In the genomic region with DNA sequence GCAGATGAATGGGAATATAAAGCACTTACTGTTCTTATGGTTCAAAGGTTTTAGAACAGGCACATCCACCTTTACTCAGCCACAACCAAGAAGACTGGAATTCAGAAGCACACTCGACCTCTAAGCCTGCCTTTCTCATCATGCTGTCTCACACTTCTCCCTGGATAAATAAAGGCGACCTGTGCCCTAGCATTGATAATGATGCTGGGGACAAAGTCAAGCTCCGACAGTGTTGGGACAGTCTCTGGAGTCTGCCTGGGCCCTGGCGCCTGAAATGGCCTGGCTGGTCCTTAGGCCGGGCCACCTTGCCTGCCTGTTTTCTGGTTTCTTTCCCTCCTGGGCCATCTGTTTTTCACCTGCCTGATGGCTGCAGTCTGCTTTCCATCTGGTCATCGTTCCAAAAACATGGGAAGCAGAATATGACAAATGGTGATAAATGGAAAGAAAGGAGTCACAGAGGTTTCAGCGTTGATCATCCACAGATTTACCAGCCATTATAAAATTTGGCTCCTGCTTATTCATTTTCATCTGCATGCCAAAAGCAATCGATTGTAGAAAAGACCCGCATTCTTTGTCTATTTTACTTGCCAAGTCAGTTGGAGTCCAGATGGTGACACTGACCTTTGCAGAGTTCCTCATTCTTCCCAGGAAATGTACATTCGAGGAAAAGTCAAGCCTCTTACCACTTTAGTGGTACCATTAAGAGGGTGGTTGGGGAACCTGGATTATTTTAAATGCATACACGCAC, we compare ENCODE assay signal across 18 cellular contexts.
DNase-seq lines count a peak whose midpoint lies in the region; ATAC-seq, FAIRE-seq and TF ChIP-seq lines count a peak whose summit lies in the region.
"Had no signal": no experiment of that assay in that cellular context is flagged by ENCODE, and none has a peak within 500 bp of the region (broad histone marks: within the 10 kb centered on the region; RNA-seq: fewer than 3 reads in every experiment).

No MANE protein-coding gene starts in this region.

- intact Hi-C loops in left lung (cut with DNase I) = loop anchor here in 1 of 2 donors (5.0 kb wide), 1 partner anchor 192 kb away; no protein-coding TSS in a partner anchor

- H4K20me1 ChIP-seq in GM23338 (replicated peaks; ENCODE audit: insufficient read depth) (no peaks in the 10 kb centered on the region), astrocyte (ENCODE audit: insufficient read depth, low read length) (no peaks in the 10 kb centered on the region)

- ATAC-seq in GM23338 = no peak
- no peak for ATAC-seq in left lung
- no peak for ATAC-seq in HG03280 (IDR thresholded peaks at IDR 0.05; ENCODE audit: unreplicated experiment)
- ATAC-seq: gastrocnemius medialis, left lobe of liver had no signal

- no peaks in the 10 kb centered on the region for H3K27me3 ChIP-seq in GM23338 (ENCODE audit: insufficient read depth)
- no peaks in the 10 kb centered on the region for H3K27me3 ChIP-seq in astrocyte (ENCODE audit: insufficient read depth, low read length)
- no peaks in the 10 kb centered on the region for H3K27me3 ChIP-seq in left lung
- H3K27me3 ChIP-seq: gastrocnemius medialis, upper lobe of left lung had no signal

- no peaks in the 10 kb centered on the region for H3K79me2 ChIP-seq in GM23338 (replicated peaks; ENCODE audit: insufficient read depth)
- H3K79me2 ChIP-seq in astrocyte (ENCODE audit: insufficient read depth, low read length) = no peaks in the 10 kb centered on the region

- H3K27ac ChIP-seq in GM23338 (ENCODE audit: low read depth) = no peak overlapping the region
- no peak overlapping the region for H3K27ac ChIP-seq in astrocyte (ENCODE audit: low read depth, low read length)
- no peak overlapping the region for H3K27ac ChIP-seq in left lung
- H3K27ac ChIP-seq: gastrocnemius medialis, upper lobe of left lung had no signal

- no peaks in the 10 kb centered on the region for H3K9me2 ChIP-seq in GM23338 (ENCODE audit: insufficient read depth)

- DNase-seq in AG08395 (ENCODE audit: low spot score) (peak; percentile 21), GM23338 (ENCODE audit: low spot score) (no peak), astrocyte (ENCODE audit: low read depth) (peak; percentile 85), fibroblast of the aortic adventitia (ENCODE audit: low read depth) (peak; percentile 62), left lung (no peak), NCI-H1105 (lab: John Stamatoyannopoulos, UW) (no peak)
- no peak for DNase-seq in stimulated activated CD4-positive, alpha-beta T cell treated with anti-CD3 and anti-CD28 coated beads, Interleukin-4, amount 100 ng/mL, for 24 hours
- DNase-seq: amniotic stem cell; CD4-positive, alpha-beta memory T cell; gastrocnemius medialis; Karpas-422; NCI-H1048; nucleus accumbens; stimulated activated CD4-positive, alpha-beta T cell treated with anti-CD3 and anti-CD28 coated beads, Interleukin-2, amount 100 ng/mL, for 24 hours; upper lobe of left lung had no signal

- H3K9me3 Mint-ChIP-seq in GM23338 (no peaks in the 10 kb centered on the region), astrocyte (ENCODE audit: unreplicated experiment) (peaks cover under 1% of the 10 kb centered on the region)

- H3K27ac Mint-ChIP-seq in GM23338 (no peak overlapping the region), astrocyte (ENCODE audit: unreplicated experiment) (no peak overlapping the region)
- H3K27ac Mint-ChIP-seq: CD4-positive, alpha-beta memory T cell had no signal

- no peaks in the 10 kb centered on the region for H3F3A ChIP-seq in GM23338 (replicated peaks; ENCODE audit: low read depth)

- H3K4me1 ChIP-seq in GM23338 (ENCODE audit: insufficient read depth) = 0 out of 2 replicates have a peak, but pooled peaks cover 4% of the 10 kb centered on the region
- H3K4me1 ChIP-seq in astrocyte (ENCODE audit: insufficient read depth, low read length) = peaks cover 6% of the 10 kb centered on the region
- H3K4me1 ChIP-seq in left lung = peaks cover 4 to 6% of the 10 kb centered on the region in 2 donors
- H3K4me1 ChIP-seq: gastrocnemius medialis had no signal

- H2AFZ ChIP-seq in GM23338 (peak overlapping the region; percentile 87), astrocyte (ENCODE audit: low read depth, low read length) (no peak overlapping the region)

- no peak for FAIRE-seq in astrocyte (lab: Jason Lieb, UNC)
- FAIRE-seq: TTC549 had no signal

- no peak overlapping the region for H3K9ac ChIP-seq in astrocyte (ENCODE audit: low read length)

- H3K4me3 ChIP-seq in GM23338 (no peak overlapping the region), astrocyte (ENCODE audit: insufficient read depth, low read depth, low read length) (no peak overlapping the region), fibroblast of the aortic adventitia (ENCODE audit: low read depth, low read length) (no peak overlapping the region), left lung (no peak overlapping the region)
- H3K4me3 ChIP-seq: gastrocnemius medialis, upper lobe of left lung had no signal

- no peak overlapping the region for H3K4me2 ChIP-seq in GM23338
- H3K4me2 ChIP-seq in astrocyte (ENCODE audit: low read length) = peak overlapping the region; percentile 4

- TF ChIP-seq CTCF in GM23338 (conservative IDR thresholded peaks at IDR 0.05; ENCODE audit: low read depth in 2 of 2) (no peak), astrocyte (IDR thresholded peaks at IDR 0.05; ENCODE audit: insufficient read depth, low read depth, low read length) (no peak), fibroblast of the aortic adventitia (IDR thresholded peaks at IDR 0.05; ENCODE audit: insufficient read depth, low read length) (no peak), left lung (IDR thresholded peaks at IDR 0.05) (no peak)

- H3K9me3 ChIP-seq in astrocyte (ENCODE audit: insufficient read depth, low read depth, low read length) (no peaks in the 10 kb centered on the region), left lung (no peaks in the 10 kb centered on the region)
- H3K9me3 ChIP-seq: gastrocnemius medialis, upper lobe of left lung had no signal

- H3K36me3 Mint-ChIP-seq in GM23338 (ENCODE audit: low read depth) = no peaks in the 10 kb centered on the region
- H3K36me3 Mint-ChIP-seq in astrocyte (ENCODE audit: low read depth, unreplicated experiment) = no peaks in the 10 kb centered on the region
- H3K36me3 Mint-ChIP-seq: CD4-positive, alpha-beta memory T cell had no signal

- peaks cover 6% of the 10 kb centered on the region; the same call in 2 of the 3 replicates for H3K4me1 Mint-ChIP-seq in GM23338
- peaks cover 18% of the 10 kb centered on the region for H3K4me1 Mint-ChIP-seq in astrocyte (ENCODE audit: low read depth, unreplicated experiment)
- H3K4me1 Mint-ChIP-seq: CD4-positive, alpha-beta memory T cell had no signal

- H3K36me3 ChIP-seq in GM23338 (ENCODE audit: insufficient read depth) (no peaks in the 10 kb centered on the region), astrocyte (ENCODE audit: insufficient read depth, low read length) (no peaks in the 10 kb centered on the region), left lung (no peaks in the 10 kb centered on the region)
- H3K36me3 ChIP-seq: gastrocnemius medialis, upper lobe of left lung had no signal

- H3K27me3 Mint-ChIP-seq in GM23338 (ENCODE audit: insufficient read depth, low read depth, poor library complexity) (peaks cover 6% of the 10 kb centered on the region), astrocyte (ENCODE audit: low read depth, unreplicated experiment) (peaks cover 3% of the 10 kb centered on the region)

- H3K4me3 Mint-ChIP-seq in GM23338 (no peak overlapping the region), astrocyte (ENCODE audit: unreplicated experiment) (no peak overlapping the region)
- H3K4me3 Mint-ChIP-seq: CD4-positive, alpha-beta memory T cell had no signal

TF ChIP-seq in GM23338, 12 proteins besides CTCF, POLR2A, EP300 and RAD21 (continues in another document):
- TF ChIP-seq EZH2phosphoT487 (IDR thresholded peaks at IDR 0.05; ENCODE audit: unreplicated experiment) (no peak), NANOG (IDR thresholded peaks at IDR 0.05; ENCODE audit: borderline replicate concordance) (no peak)

Comparison
In these comparisons a context has a peak if more than half of its experiments do, and no peak if none do; other contexts are left out.
1. DNase-seq: peak in AG08395 (single experiment), astrocyte (single experiment) and fibroblast of the aortic adventitia (single experiment); none in GM23338 (single experiment), stimulated activated CD4-positive, alpha-beta T cell treated with anti-CD3 and anti-CD28 coated beads, Interleukin-4, amount 100 ng/mL, for 24 hours (single experiment), left lung (0 of 2) and NCI-H1105 (single experiment).